ENCODE assay signal across 1 cellular context in the genomic region with DNA sequence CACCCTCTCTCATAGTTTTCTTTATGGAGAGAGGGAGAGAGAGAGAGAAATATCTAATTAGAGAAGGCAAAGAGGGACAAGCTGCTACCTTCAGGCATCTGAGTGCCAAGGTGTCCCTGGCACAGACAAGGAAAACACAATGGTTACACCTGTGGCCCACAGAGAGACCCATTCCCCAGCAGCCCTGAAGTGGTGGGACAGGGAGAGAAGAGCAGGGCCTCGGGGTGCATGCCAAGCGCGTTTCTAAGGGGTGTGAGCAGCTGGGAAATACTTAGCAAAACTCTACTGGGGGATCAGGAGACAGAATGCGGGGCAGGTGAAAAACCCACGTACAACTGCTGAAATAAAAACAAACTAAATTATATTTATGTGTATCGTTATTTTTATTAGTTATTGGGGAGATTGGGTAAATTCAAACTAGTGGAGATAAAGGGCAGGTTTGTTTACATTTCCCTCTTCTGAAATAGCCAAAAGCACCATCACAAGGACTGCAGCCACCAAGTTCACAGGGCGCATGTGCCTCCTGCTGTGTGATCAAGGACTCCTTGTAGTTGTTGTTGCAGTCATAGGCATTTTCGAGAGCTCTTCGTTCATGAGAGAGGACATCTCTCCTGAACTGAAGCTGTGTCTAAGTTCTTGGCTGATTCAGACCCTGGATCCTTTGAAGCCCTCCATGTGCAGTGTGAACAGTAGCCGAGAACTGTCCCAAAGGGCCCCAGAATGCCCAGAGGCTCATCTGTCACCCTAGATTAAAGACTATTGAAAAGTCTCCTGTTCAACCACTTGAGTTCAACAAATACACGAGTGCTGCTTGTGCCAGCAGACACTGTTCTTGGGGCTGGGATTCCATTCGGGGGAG.
TF ChIP-seq lines count a peak whose summit lies in the region.

No MANE protein-coding gene starts in this region.

TF ChIP-seq in HepG2, 621 proteins besides CTCF, POLR2A, EP300 and RAD21 (continued from another document):
- TF ChIP-seq, protein P1, sequence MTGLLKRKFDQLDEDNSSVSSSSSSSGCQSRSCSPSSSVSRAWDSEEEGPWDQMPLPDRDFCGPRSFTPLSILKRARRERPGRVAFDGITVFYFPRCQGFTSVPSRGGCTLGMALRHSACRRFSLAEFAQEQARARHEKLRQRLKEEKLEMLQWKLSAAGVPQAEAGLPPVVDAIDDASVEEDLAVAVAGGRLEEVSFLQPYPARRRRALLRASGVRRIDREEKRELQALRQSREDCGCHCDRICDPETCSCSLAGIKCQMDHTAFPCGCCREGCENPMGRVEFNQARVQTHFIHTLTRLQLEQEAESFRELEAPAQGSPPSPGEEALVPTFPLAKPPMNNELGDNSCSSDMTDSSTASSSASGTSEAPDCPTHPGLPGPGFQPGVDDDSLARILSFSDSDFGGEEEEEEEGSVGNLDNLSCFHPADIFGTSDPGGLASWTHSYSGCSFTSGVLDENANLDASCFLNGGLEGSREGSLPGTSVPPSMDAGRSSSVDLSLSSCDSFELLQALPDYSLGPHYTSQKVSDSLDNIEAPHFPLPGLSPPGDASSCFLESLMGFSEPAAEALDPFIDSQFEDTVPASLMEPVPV (CRISPR knock-in tag; IDR thresholded peaks at IDR 0.05): no peak
- TF ChIP-seq HNRNPK (IDR thresholded peaks at IDR 0.05; ENCODE audit: low read depth, low read length, poor library complexity, severe bottlenecking) (no peak), ZNF264 (CRISPR knock-in tag; IDR thresholded peaks at IDR 0.05) (no peak), ZMYM3 (CRISPR knock-in tag; IDR thresholded peaks at IDR 0.05) (peak; percentile 24; the same call in 1 of the 2 replicates), ZNF263 (CRISPR knock-in tag; IDR thresholded peaks at IDR 0.05) (no peak), CBFB (CRISPR knock-in tag; IDR thresholded peaks at IDR 0.05) (no peak), FOXK2 (IDR thresholded peaks at IDR 0.05) (no peak), ZBTB21 (CRISPR knock-in tag; IDR thresholded peaks at IDR 0.05) (no peak)
